ENCODE assay signal across 7 cellular contexts in genomic region chr12:98755855-98756254, GRCh38.
DNase-seq lines count a peak whose midpoint lies in the region; ATAC-seq, FAIRE-seq and TF ChIP-seq lines count a peak whose summit lies in the region.
"Not testable (repeated sequence)": the region's sequence is repeated elsewhere in the genome, so short reads cannot be mapped to it uniquely, and the experiment has no call there.

No MANE protein-coding gene starts in this region.

- H3K4me1 ChIP-seq in GM23338 (ENCODE audit: insufficient read depth); keratinocyte (ENCODE audit: control insufficient read depth, extremely low read depth, insufficient read depth, low read length): not testable (repeated sequence)

- not testable (repeated sequence) for H3K4me2 ChIP-seq in GM23338; keratinocyte (ENCODE audit: control insufficient read depth, extremely low read depth, insufficient read depth, low read depth, low read length)

- H3K27ac ChIP-seq in GM23338 (ENCODE audit: low read depth); keratinocyte (ENCODE audit: control insufficient read depth, insufficient read depth, low read length): not testable (repeated sequence)
- H3K27ac ChIP-seq in brain microvascular endothelial cell: peak overlapping the region; percentile 38

- not testable (repeated sequence) for H3K9me3 Mint-ChIP-seq in GM23338

- dilution Hi-C loops in keratinocyte (cut with MboI; ENCODE audit: extremely low pct_ligation_motif_present, low sequenced_read_pairs): not testable (repeated sequence)

- H3K27me3 ChIP-seq in GM23338 (ENCODE audit: insufficient read depth); brain microvascular endothelial cell (replicated peaks); keratinocyte (ENCODE audit: control insufficient read depth, extremely low read depth, insufficient read depth, low read length): not testable (repeated sequence)

- not testable (repeated sequence) for H3K9ac ChIP-seq in keratinocyte (ENCODE audit: control insufficient read depth, extremely low read depth, insufficient read depth, low read length)

- not testable (repeated sequence) for H3K9me3 ChIP-seq in keratinocyte (ENCODE audit: control insufficient read depth, low read depth, low read length)

- H3K9me2 ChIP-seq in GM23338 (ENCODE audit: insufficient read depth): not testable (repeated sequence)

- not testable (repeated sequence) for TF ChIP-seq CTCF in GM23338 (conservative IDR thresholded peaks at IDR 0.05; ENCODE audit: low read depth in 2 of 2)
- TF ChIP-seq CTCF in brain microvascular endothelial cell (IDR thresholded peaks at IDR 0.05; ENCODE audit: low read depth, low read length, missing control alignments): peak; percentile 46
- peak; percentile 30 for TF ChIP-seq CTCF in epithelial cell of proximal tubule (conservative IDR thresholded peaks at IDR 0.05; ENCODE audit: low read depth, low read length)
- TF ChIP-seq CTCF in keratinocyte (optimal IDR thresholded peaks at IDR 0.05 in 1 of 3, IDR thresholded peaks at IDR 0.05 in 1 of 3, conservative IDR thresholded peaks at IDR 0.05 in 1 of 3; ENCODE audit: extremely low read depth in 1 of 3, insufficient read depth in 2 of 3, low read length in 3 of 3): peak in 1 of 3 experiments; percentile 16

- not testable (repeated sequence) for H2AFZ ChIP-seq in GM23338; keratinocyte (ENCODE audit: control insufficient read depth, low read length)

- in situ Hi-C loops in brain microvascular endothelial cell (cut with HindIII; ENCODE audit: low pct_ligation_motif_present, low sequenced_read_pairs): not testable (repeated sequence)

- not testable (repeated sequence) for ATAC-seq in GM23338

- H3K27me3 Mint-ChIP-seq in GM23338 (ENCODE audit: insufficient read depth, low read depth, poor library complexity): not testable (repeated sequence)

- not testable (repeated sequence) for H3K4me3 Mint-ChIP-seq in GM23338

- FAIRE-seq in keratinocyte (lab: Jason Lieb, UNC): not testable (repeated sequence)

- H4K20me1 ChIP-seq in GM23338 (replicated peaks; ENCODE audit: insufficient read depth); keratinocyte (ENCODE audit: control insufficient read depth, extremely low read depth, insufficient read depth, low read length): not testable (repeated sequence)

- not testable (repeated sequence) for H3K4me1 Mint-ChIP-seq in GM23338

- H3K4me3 ChIP-seq in GM23338; brain microvascular endothelial cell (ENCODE audit: low read depth, low read length); epithelial cell of proximal tubule (ENCODE audit: low read depth, low read length); keratinocyte (ENCODE audit: control insufficient read depth in 2 of 3, extremely low read depth in 1 of 3, insufficient read depth in 2 of 3, low read depth in 1 of 3, low read length in 3 of 3): not testable (repeated sequence)

- H3K79me2 ChIP-seq in GM23338 (replicated peaks; ENCODE audit: insufficient read depth); keratinocyte (ENCODE audit: control insufficient read depth, insufficient read depth, low read length): not testable (repeated sequence)

- not testable (repeated sequence) for H3K9me1 ChIP-seq in keratinocyte (ENCODE audit: control insufficient read depth, extremely low read depth, insufficient read depth, low read length)

- DNase-seq in AG08396 (ENCODE audit: low spot score) (peak; percentile 60), GM23338 (ENCODE audit: low spot score) (peak; percentile 19), LoVo (ENCODE audit: low spot score) (peak; percentile 16), T1000 (lab: John Stamatoyannopoulos, UW) (peak; percentile 59), brain microvascular endothelial cell (peak; percentile 86), epithelial cell of proximal tubule (ENCODE audit: low read depth) (peak; percentile 27), keratinocyte (ENCODE audit: low read depth, low spot score) (peak; percentile 4)

- not testable (repeated sequence) for H3K36me3 ChIP-seq in GM23338 (ENCODE audit: insufficient read depth); brain microvascular endothelial cell (replicated peaks); keratinocyte (ENCODE audit: control insufficient read depth in 2 of 2, extremely low read depth in 1 of 2, insufficient read depth in 2 of 2, low read length in 2 of 2)

- H3K27ac Mint-ChIP-seq in GM23338: not testable (repeated sequence)

- H3K36me3 Mint-ChIP-seq in GM23338 (ENCODE audit: low read depth): not testable (repeated sequence)

- H3F3A ChIP-seq in GM23338 (replicated peaks; ENCODE audit: low read depth): not testable (repeated sequence)

Comparison
In these comparisons a context has a peak if more than half of its experiments do, and no peak if none do; other contexts are left out.
1. DNase-seq: peak in every context shown above with its lines; median percentile 86 in brain microvascular endothelial cell; 60 in AG08396; 59 in T1000; 27 in epithelial cell of proximal tubule; 19 in GM23338; 16 in LoVo; 4 in keratinocyte.